In the genomic region with DNA sequence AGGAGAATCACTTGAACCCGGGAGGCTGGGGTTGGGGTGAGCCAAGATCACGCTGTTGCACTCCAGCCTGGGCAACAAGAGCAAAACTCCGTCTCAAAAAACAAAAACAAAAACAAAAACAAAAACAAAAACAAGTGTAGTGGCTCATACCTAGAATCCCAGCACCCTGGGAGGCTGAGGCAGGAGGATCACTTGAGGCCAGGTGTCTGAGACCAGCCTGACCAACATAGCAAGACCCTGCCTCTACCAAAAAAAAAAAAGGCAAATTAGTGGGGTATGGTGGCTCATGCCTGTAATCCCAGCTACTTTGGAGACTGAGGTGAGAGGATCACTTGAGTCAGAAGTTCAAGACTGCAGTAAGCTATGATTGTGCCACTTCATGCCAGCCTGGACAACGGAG, we compare ENCODE assay signal across 39 cellular contexts.
"Had no signal": no experiment of that assay in that cellular context is flagged by ENCODE, and none has a peak within 500 bp of the region (broad histone marks: within the 10 kb centered on the region; RNA-seq: fewer than 3 reads in every experiment).

No MANE protein-coding gene starts in this region.

- H3K36me3 ChIP-seq: adrenal gland, ascending aorta, brain microvascular endothelial cell, breast epithelium, cardiac muscle cell had no signal

- H3K4me1 Mint-ChIP-seq: brain had no signal

- H3K27ac ChIP-seq: adrenal gland, ascending aorta, body of pancreas, brain microvascular endothelial cell, breast epithelium, cardiac muscle cell had no signal

- DNase-seq: activated effector memory CD4-positive, alpha-beta T cell treated with anti-CD3 and anti-CD28 coated beads, Interleukin-2, amount 50 U/mL, for 16 hours; activated effector memory CD4-positive, alpha-beta T cell treated with Interleukin-2 at 50 U/mL for 16 hours; activated gamma-delta T cell; activated gamma-delta T cell treated with Interleukin-2 at 50 U/mL for 16 hours; activated naive CD4-positive, alpha-beta T cell; activated naive CD4-positive, alpha-beta T cell treated with anti-CD3 and anti-CD28 coated beads for 36 hours; activated naive CD4-positive, alpha-beta T cell treated with anti-CD3 and anti-CD28 coated beads, Interleukin-2, amount 10 ng/mL, durations not matched to agents 7 days and 5 days; activated naive CD4-positive, alpha-beta T cell treated with anti-CD3 and anti-CD28 coated beads, Interleukin-2, amount 50 U/mL, for 16 hours; activated naive CD4-positive, alpha-beta T cell treated with Interleukin-2 at 50 U/mL for 16 hours; activated naive CD8-positive, alpha-beta T cell treated with anti-CD3 and anti-CD28 coated beads for 36 hours; activated naive CD8-positive, alpha-beta T cell treated with anti-CD3 and anti-CD28 coated beads, Interleukin-2, amount 10 ng/mL, durations not matched to agents 7 days and 5 days; activated naive CD8-positive, alpha-beta T cell treated with anti-CD3 and anti-CD28 coated beads, Interleukin-2, amount 50 U/mL, for 24 hours; activated T-cell treated with anti-CD3 and anti-CD28 coated beads, Interleukin-2, amount 50 U/mL, for 24 hours; activated T-cell treated with anti-CD3 and anti-CD28 coated beads, Interleukin-2, amount 50 U/mL, for 4 hours; activated T-cell treated with anti-CD3 and anti-CD28 coated beads, Interleukin-2, amount 50 U/mL, for 48 hours; activated T-cell treated with anti-CD3 and anti-CD28 coated beads, Interleukin-2, amount 50 U/mL, for 72 hours; adrenal gland; amniotic stem cell; amygdala; anterior cingulate cortex; aorta; body of pancreas; brain microvascular endothelial cell; caudate nucleus; central memory CD4-positive, alpha-beta T cell; cerebellar nuclear complex had no signal

- H3K4me3 Mint-ChIP-seq: activated naive CD4-positive, alpha-beta T cell treated with anti-CD3 and anti-CD28 coated beads for 36 hours; activated naive CD4-positive, alpha-beta T cell treated with anti-CD3 and anti-CD28 coated beads, Interleukin-2, amount 10 ng/mL, durations not matched to agents 7 days and 5 days; activated naive CD4-positive, alpha-beta T cell treated with anti-CD3 and anti-CD28 coated beads, Interleukin-2, amount 50 U/mL, for 24 hours; activated naive CD8-positive, alpha-beta T cell; activated naive CD8-positive, alpha-beta T cell treated with anti-CD3 and anti-CD28 coated beads for 36 hours; activated naive CD8-positive, alpha-beta T cell treated with anti-CD3 and anti-CD28 coated beads, Interleukin-2, amount 10 ng/mL, durations not matched to agents 7 days and 5 days; activated naive CD8-positive, alpha-beta T cell treated with anti-CD3 and anti-CD28 coated beads, Interleukin-2, amount 50 U/mL, for 24 hours; activated T-cell treated with anti-CD3 and anti-CD28 coated beads, Interleukin-2, amount 50 U/mL, for 24 hours; activated T-cell treated with anti-CD3 and anti-CD28 coated beads, Interleukin-2, amount 50 U/mL, for 4 hours; activated T-cell treated with anti-CD3 and anti-CD28 coated beads, Interleukin-2, amount 50 U/mL, for 72 hours; activated T-helper 1 cell treated with anti-CD3 and anti-CD28 coated beads, Interleukin-12 subunit alpha, Interleukin-12 subunit beta, Interleukin-2, Interleukin-4 antibody, amounts not matched to agents 30 ng/mL and 10 ng/mL and 1 ng/mL, durations not matched to agents 14 hours and 24 hours and 36 hours; activated T-helper 17 cell treated with anti-CD3 and anti-CD28 coated beads, Interleukin-2, amount 50 U/mL, for 72 hours; brain; central memory CD8-positive, alpha-beta T cell had no signal

- ATAC-seq: activated naive CD4-positive, alpha-beta T cell treated with anti-CD3 and anti-CD28 coated beads, Interleukin-2, amount 50 U/mL, for 72 hours; activated naive CD8-positive, alpha-beta T cell treated with anti-CD3 and anti-CD28 coated beads, Interleukin-2, amount 50 U/mL, for 24 hours; activated T-cell treated with anti-CD3 and anti-CD28 coated beads, Interleukin-2, amount 50 U/mL, for 4 hours; activated T-cell treated with anti-CD3 and anti-CD28 coated beads, Interleukin-2, amount 50 U/mL, for 72 hours; activated T-helper 17 cell treated with anti-CD3 and anti-CD28 coated beads, Interleukin-2, amount 50 U/mL, for 72 hours; body of pancreas had no signal

- H3K9me3 ChIP-seq: adrenal gland, ascending aorta, body of pancreas, breast epithelium had no signal

- FAIRE-seq: astrocyte, bronchial epithelial cell had no signal

- H3K27me3 ChIP-seq: adrenal gland, ascending aorta, body of pancreas, brain microvascular endothelial cell, breast epithelium, cardiac muscle cell had no signal

- H3K27ac Mint-ChIP-seq: activated naive CD4-positive, alpha-beta T cell treated with anti-CD3 and anti-CD28 coated beads for 36 hours; activated naive CD4-positive, alpha-beta T cell treated with anti-CD3 and anti-CD28 coated beads, Interleukin-2, amount 10 ng/mL, durations not matched to agents 7 days and 5 days; activated naive CD4-positive, alpha-beta T cell treated with anti-CD3 and anti-CD28 coated beads, Interleukin-2, amount 50 U/mL, for 72 hours; activated naive CD8-positive, alpha-beta T cell; activated naive CD8-positive, alpha-beta T cell treated with anti-CD3 and anti-CD28 coated beads for 36 hours; activated naive CD8-positive, alpha-beta T cell treated with anti-CD3 and anti-CD28 coated beads, Interleukin-2, amount 10 ng/mL, durations not matched to agents 7 days and 5 days; activated naive CD8-positive, alpha-beta T cell treated with anti-CD3 and anti-CD28 coated beads, Interleukin-2, amount 50 U/mL, for 24 hours; activated T-cell treated with anti-CD3 and anti-CD28 coated beads, Interleukin-2, amount 50 U/mL, for 24 hours; activated T-cell treated with anti-CD3 and anti-CD28 coated beads, Interleukin-2, amount 50 U/mL, for 72 hours; activated T-helper 1 cell treated with anti-CD3 and anti-CD28 coated beads, Interleukin-12 subunit alpha, Interleukin-12 subunit beta, Interleukin-2, Interleukin-4 antibody, amounts not matched to agents 30 ng/mL and 10 ng/mL and 1 ng/mL, durations not matched to agents 14 hours and 24 hours and 36 hours; activated T-helper 17 cell treated with anti-CD3 and anti-CD28 coated beads, Interleukin-2, amount 50 U/mL, for 72 hours; activated T-helper 2 cell treated with anti-CD3 and anti-CD28 coated beads, Interferon-gamma antibody, Interleukin-2, Interleukin-4, amounts not matched to agents 10 μg/mL and 5 μg/mL and 100 μg/mL, durations not matched to agents 14 hours and 24 hours and 36 hours; brain had no signal

- H3K36me3 Mint-ChIP-seq: activated naive CD4-positive, alpha-beta T cell treated with anti-CD3 and anti-CD28 coated beads, Interleukin-2, amount 10 ng/mL, durations not matched to agents 7 days and 5 days; brain had no signal

- H3K27me3 Mint-ChIP-seq: activated naive CD4-positive, alpha-beta T cell treated with anti-CD3 and anti-CD28 coated beads, Interleukin-2, amount 50 U/mL, for 24 hours; activated naive CD8-positive, alpha-beta T cell; activated naive CD8-positive, alpha-beta T cell treated with anti-CD3 and anti-CD28 coated beads for 36 hours; activated naive CD8-positive, alpha-beta T cell treated with anti-CD3 and anti-CD28 coated beads, Interleukin-2, amount 50 U/mL, for 24 hours; activated T-cell treated with anti-CD3 and anti-CD28 coated beads, Interleukin-2, amount 50 U/mL, for 24 hours; activated T-helper 17 cell treated with anti-CD3 and anti-CD28 coated beads, Interleukin-2, amount 50 U/mL, for 72 hours; brain; central memory CD8-positive, alpha-beta T cell had no signal

- H3K4me1 ChIP-seq: adrenal gland, body of pancreas, breast epithelium had no signal

- H3K9me3 Mint-ChIP-seq: activated naive CD4-positive, alpha-beta T cell treated with anti-CD3 and anti-CD28 coated beads, Interleukin-2, amount 50 U/mL, for 24 hours; activated naive CD8-positive, alpha-beta T cell treated with anti-CD3 and anti-CD28 coated beads, Interleukin-2, amount 10 ng/mL, durations not matched to agents 7 days and 5 days; brain; central memory CD8-positive, alpha-beta T cell had no signal

- H3K4me3 ChIP-seq: adrenal gland, ascending aorta, body of pancreas, breast epithelium, cardiac muscle cell had no signal
